Comparison of ENCODE assay signal across 9 cellular contexts in the genomic region with DNA sequence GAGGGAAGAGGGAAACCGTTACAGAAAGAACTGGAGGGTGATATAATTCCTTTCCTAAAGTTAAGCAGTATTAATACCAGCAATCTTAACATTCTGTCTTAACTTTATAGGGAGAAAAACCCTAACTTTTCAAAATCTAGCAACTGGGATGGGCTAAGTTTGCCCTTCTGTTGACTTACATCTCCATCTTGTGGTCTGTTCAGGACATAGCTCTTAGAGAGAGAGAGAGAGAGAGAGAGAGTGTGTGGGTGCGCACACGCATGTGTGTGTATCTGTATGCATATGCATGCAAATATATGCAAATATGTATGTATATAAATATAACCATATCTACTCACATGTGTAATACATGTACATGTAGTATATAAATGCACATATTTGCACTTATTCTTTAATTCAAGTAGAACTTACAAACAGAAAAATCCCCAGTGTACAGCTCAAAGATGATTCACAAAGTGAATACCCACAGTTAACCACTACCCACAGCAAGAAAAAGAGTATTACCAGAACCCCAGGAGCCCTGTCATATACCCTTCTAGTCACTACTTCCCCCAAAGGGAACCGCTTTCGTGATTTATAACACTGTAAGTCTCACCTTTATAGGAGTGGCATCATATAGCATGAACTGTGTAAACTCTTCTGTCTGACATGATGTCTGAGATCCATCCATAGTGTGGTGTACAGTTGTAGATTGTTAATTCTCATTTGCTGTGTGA. TPM values are rescaled to one million over a fixed set of nuclear protein-coding genes. Genes with fewer than 3 reads are reported as not detected.
DNase-seq lines count a peak whose midpoint lies in the region; ATAC-seq, FAIRE-seq and TF ChIP-seq lines count a peak whose summit lies in the region.
"Had no signal": no experiment of that assay in that cellular context is flagged by ENCODE, and none has a peak within 500 bp of the region (broad histone marks: within the 10 kb centered on the region; RNA-seq: fewer than 3 reads in every experiment).

No MANE protein-coding gene starts in this region.

- no TSS peak for BruUV-seq in K562 (replicated peaks; lab: Mats Ljungman, UMichigan)

- no peaks in the 10 kb centered on the region for H4K20me1 ChIP-seq in K562 (replicated peaks; ENCODE audit: control insufficient read depth, insufficient read depth, low read length)

- H3K4me1 Mint-ChIP-seq in naive thymus-derived CD4-positive, alpha-beta T cell: peaks cover 0 to 3% (median 0%) of the 10 kb centered on the region in 7 donors

- no peaks in the 10 kb centered on the region for H3K79me2 ChIP-seq in K562 (ENCODE audit: control insufficient read depth, insufficient read depth, low read length)

- H3K9ac ChIP-seq in K562 (ENCODE audit: insufficient read depth in 1 of 2, low read depth in 2 of 2, low read length in 2 of 2): no peak overlapping the region

- peaks cover 0 to 1% (median 0%) of the 10 kb centered on the region in 11 donors for H3K9me3 Mint-ChIP-seq in naive thymus-derived CD4-positive, alpha-beta T cell

- H3K4me3 ChIP-seq in K562: no peak overlapping the region
- H3K4me3 ChIP-seq in naive thymus-derived CD4-positive, alpha-beta T cell (ENCODE audit: low read length): no peak overlapping the region
- H3K4me3 ChIP-seq: SJCRH30 had no signal

- H3K9me3 ChIP-seq in K562 (replicated peaks; ENCODE audit: control insufficient read depth, insufficient read depth, low read depth, low read length): no peaks in the 10 kb centered on the region
- H3K9me3 ChIP-seq in naive thymus-derived CD4-positive, alpha-beta T cell (ENCODE audit: control insufficient read depth in 2 of 3, low read length in 3 of 3): no peaks in the 10 kb centered on the region
- H3K9me3 ChIP-seq: SJCRH30 had no signal

- DNase-seq in EL (peak; percentile 26), HT-29 (ENCODE audit: low spot score) (peak; percentile 7), K562 (ENCODE audit: extremely low read depth in 1 of 4, low spot score in 3 of 4) (peak; percentile 9 to 19 (median 17)), COLO668 (lab: John Stamatoyannopoulos, UW; ENCODE audit: unreplicated experiment) (no peak), AML-193 (lab: John Stamatoyannopoulos, UW) (no peak)
- peak in 1 of 9 donors; percentile 5 for DNase-seq in naive thymus-derived CD4-positive, alpha-beta T cell

- no peak for TF ChIP-seq POLR2A in K562 (conservative IDR thresholded peaks at IDR 0.05)

- TF ChIP-seq RAD21 in K562 (CRISPR knock-in tag; conservative IDR thresholded peaks at IDR 0.05 in 1 of 2, IDR thresholded peaks at IDR 0.05 in 1 of 2): peak; percentile 24 to 59; a peak in 2 of 4 replicates

- POLR2A ChIA-PET in K562 (lab: Yijun Ruan, JAX): no interaction called here
- POLR2A ChIA-PET in naive thymus-derived CD4-positive, alpha-beta T cell (lab: Charles Lee): no interaction called here

- no peaks in the 10 kb centered on the region for H3K9me1 ChIP-seq in K562 (ENCODE audit: control insufficient read depth, insufficient read depth, low read length)

- H3K4me2 ChIP-seq in K562 (ENCODE audit: insufficient read depth, low read length): no peak overlapping the region

- in situ Hi-C loops in K562 (cut with MboI): loop anchor here (25.0 kb wide), 2 partner anchors 542 to 1142 kb away; partner anchors contain the start of genes KRABD2, RNF222 and RPL26

- H3K27me3 ChIP-seq in K562 (ENCODE audit: control insufficient read depth in 2 of 2, insufficient read depth in 2 of 2, low read length in 2 of 2): no peaks in the 10 kb centered on the region; a peak in 1 of 5 replicates
- H3K27me3 ChIP-seq in naive thymus-derived CD4-positive, alpha-beta T cell (ENCODE audit: control insufficient read depth in 2 of 2, insufficient read depth in 2 of 2, low read length in 2 of 2): no peaks in the 10 kb centered on the region
- H3K27me3 ChIP-seq: SJCRH30 had no signal

- TF ChIP-seq EP300 in K562 (IDR thresholded peaks at IDR 0.05; ENCODE audit: low read length): no peak

- no peaks in the 10 kb centered on the region for H3K36me3 ChIP-seq in K562 (ENCODE audit: control insufficient read depth, insufficient read depth, low read length)
- H3K36me3 ChIP-seq in naive thymus-derived CD4-positive, alpha-beta T cell (ENCODE audit: control insufficient read depth in 2 of 3, insufficient read depth in 3 of 3, low read length in 3 of 3): no peaks in the 10 kb centered on the region
- H3K36me3 ChIP-seq: SJCRH30 had no signal

- no peak overlapping the region for H3K27ac Mint-ChIP-seq in naive thymus-derived CD4-positive, alpha-beta T cell

- no peaks in the 10 kb centered on the region for H3K27me3 Mint-ChIP-seq in naive thymus-derived CD4-positive, alpha-beta T cell

- CTCF ChIA-PET in K562 (lab: Yijun Ruan, JAX; ENCODE audit: low intra/inter-chr PET ratio): no interaction called here
- CTCF ChIA-PET in naive thymus-derived CD4-positive, alpha-beta T cell (lab: Charles Lee): no interaction called here

- no peak for FAIRE-seq in K562 (lab: Jason Lieb, UNC)

- H3K36me3 Mint-ChIP-seq in naive thymus-derived CD4-positive, alpha-beta T cell: peaks cover 0 to 13% (median 0%) of the 10 kb centered on the region in 5 donors

- H3K4me1 ChIP-seq in K562 (replicated peaks in 1 of 2; ENCODE audit: control insufficient read depth in 2 of 2, insufficient read depth in 2 of 2, low read length in 2 of 2): no peaks in the 10 kb centered on the region
- H3K4me1 ChIP-seq in naive thymus-derived CD4-positive, alpha-beta T cell (ENCODE audit: control insufficient read depth in 2 of 2, insufficient read depth in 2 of 2, low read length in 2 of 2): no peaks in the 10 kb centered on the region
- H3K4me1 ChIP-seq: SJCRH30 had no signal

- no peak overlapping the region for H2AFZ ChIP-seq in K562 (ENCODE audit: low read depth, low read length)

- no peak overlapping the region for H3K27ac ChIP-seq in K562 (ENCODE audit: extremely low read depth, low read depth, low read length)
- H3K27ac ChIP-seq in naive thymus-derived CD4-positive, alpha-beta T cell (ENCODE audit: low read depth, low read length): no peak overlapping the region
- H3K27ac ChIP-seq: SJCRH30 had no signal

- peak; percentile 33 to 68 (median 49); a peak in 5 of 6 replicates for TF ChIP-seq CTCF in K562 (IDR thresholded peaks at IDR 0.05 in 2 of 3, conservative IDR thresholded peaks at IDR 0.05 in 1 of 3; ENCODE audit: insufficient read depth in 2 of 3, low read depth in 1 of 3, low read length in 3 of 3)

- H3K4me3 Mint-ChIP-seq in naive thymus-derived CD4-positive, alpha-beta T cell: no peak overlapping the region

- intact Hi-C loops in K562 (cut with micrococcal nuclease): loop anchor here (5.0 kb wide), 1 partner anchor 537 kb away; no protein-coding TSS in a partner anchor
- intact Hi-C loops in naive thymus-derived CD4-positive, alpha-beta T cell (cut with micrococcal nuclease): loop anchor here (5.0 to 10.0 kb wide), 3 partner anchors 414 to 1464 kb away; no protein-coding TSS in a partner anchor

- ATAC-seq in K562: peak; percentile 78
- ATAC-seq in naive thymus-derived CD4-positive, alpha-beta T cell: peak; percentile 38
- no peak for ATAC-seq in GM18861 (IDR thresholded peaks at IDR 0.05; ENCODE audit: unreplicated experiment)
- ATAC-seq in GM19324 (IDR thresholded peaks at IDR 0.05; ENCODE audit: low FRiP score, unreplicated experiment): no peak

- 22% methylated on average over 4 of the region's 5 CpGs for WGBS in K562 (ENCODE audit: insufficient coverage, low coverage, missing lambda C conversion rate)

RNA-seq across cellular contexts. Expression of gene STX8, which starts 46.4 kb away (rescaled TPM):
- total RNA-seq in HT-29 (2014; rRNA removed; shearing (Covaris generic)): 21.6 and 26.0 TPM in 2 replicates
- 30.8 and 43.1 TPM in 2 replicates for total RNA-seq in K562 (2011; cell fraction: chromatin; rRNA removed; ENCODE audit: low replicate concordance)
- total RNA-seq in K562 (2011; cell fraction: nucleolus; rRNA removed): 17.9 and 19.3 TPM in 2 replicates
- 27.4 and 35.1 TPM in 2 replicates for total RNA-seq in K562 (2011; cell fraction: nucleoplasm; rRNA removed)
- 15.6 and 19.6 TPM in 2 replicates for total RNA-seq in K562 (2014; rRNA removed)
- total RNA-seq in K562 (2014; rRNA removed; fragmentation: Illumina TruSeq; extraction: Trizol): 20.1 and 22.5 TPM in 2 replicates
- 22.1 and 22.8 TPM in 2 replicates for total RNA-seq in K562 (2015; rRNA removed; fragmentation: Illumina TruSeq; extraction: Trizol)
- 14.5 and 14.6 TPM in 2 replicates for total RNA-seq in K562 (2021)
- 20.8 and 26.6 TPM in 2 replicates for polyA plus RNA-seq in K562 (2011; rRNA removed)
- 5.2 and 12.0 TPM in 2 replicates for polyA plus RNA-seq in K562 (2011; cell fraction: cytosol; rRNA removed)
- polyA plus RNA-seq in K562 (2011; cell fraction: nucleus; rRNA removed): 6.2 and 8.4 TPM in 2 replicates
- polyA plus RNA-seq in K562 (2012): 29.0 and 39.1 TPM in 2 replicates
- polyA plus RNA-seq in K562 (2014; fragmentation: Illumina TruSeq; extraction: Trizol): 15.6 and 17.3 TPM in 2 replicates
- 10 to 100 TPM; 40.8 to 42.5 TPM for polyA plus RNA-seq in K562 (2014; fragmentation: Nextera tagmentation; extraction: Ambion mirVana)
- polyA plus RNA-seq in K562 (2014; rRNA removed): 19.6 and 23.1 TPM in 2 replicates
- polyA minus RNA-seq in K562 (2011; rRNA and poly(A)+ RNA removed): 33.2 and 33.9 TPM in 2 replicates
- 9.2 and 9.4 TPM in 2 replicates for polyA minus RNA-seq in K562 (2011; cell fraction: cytosol; rRNA and poly(A)+ RNA removed)
- polyA minus RNA-seq in K562 (2011; cell fraction: nucleus; rRNA and poly(A)+ RNA removed): 9.4 and 14.8 TPM in 2 replicates
- 10 to 100 TPM; 45.1 to 71.3 (median 48.9) TPM for total RNA-seq in naive thymus-derived CD4-positive, alpha-beta T cell
- polyA plus RNA-seq in naive thymus-derived CD4-positive, alpha-beta T cell: 100 to 1,000 TPM; 105 to 116 TPM

RNA-seq across cellular contexts. Expression of gene CFAP52, which starts 47.3 kb away (rescaled TPM):
- total RNA-seq in HT-29 (2014; rRNA removed; shearing (Covaris generic)): not detected in 2 replicates
- total RNA-seq in K562 (2011; cell fraction: chromatin; rRNA removed; ENCODE audit: low replicate concordance): not detected in 2 replicates
- total RNA-seq in K562 (2011; cell fraction: nucleolus; rRNA removed): not detected in 2 replicates
- not detected in 2 replicates for total RNA-seq in K562 (2011; cell fraction: nucleoplasm; rRNA removed)
- total RNA-seq in K562 (2014; rRNA removed) (not detected in 2 replicates), K562 (2014; rRNA removed; fragmentation: Illumina TruSeq; extraction: Trizol) (not detected in 2 replicates), K562 (2015; rRNA removed; fragmentation: Illumina TruSeq; extraction: Trizol) (not detected in 2 replicates), K562 (2021) (not detected in 2 replicates)
- polyA plus RNA-seq in K562 (2011; rRNA removed) (not detected in 2 replicates), K562 (2014; fragmentation: Illumina TruSeq; extraction: Trizol) (not detected in 2 replicates), K562 (2014; fragmentation: Nextera tagmentation; extraction: Ambion mirVana) (not detected), K562 (2014; rRNA removed) (not detected in 2 replicates)
- not detected in 2 replicates for polyA plus RNA-seq in K562 (2011; cell fraction: cytosol; rRNA removed)
- polyA plus RNA-seq in K562 (2011; cell fraction: nucleus; rRNA removed): not detected in 2 replicates
- not detected in 2 replicates for polyA plus RNA-seq in K562 (2012)
- polyA minus RNA-seq in K562 (2011; rRNA and poly(A)+ RNA removed): not detected in 2 replicates
- polyA minus RNA-seq in K562 (2011; cell fraction: cytosol; rRNA and poly(A)+ RNA removed): not detected in 2 replicates
- not detected in 2 replicates for polyA minus RNA-seq in K562 (2011; cell fraction: nucleus; rRNA and poly(A)+ RNA removed)
- total RNA-seq in naive thymus-derived CD4-positive, alpha-beta T cell: not detected
- not detected for polyA plus RNA-seq in naive thymus-derived CD4-positive, alpha-beta T cell
- total RNA-seq: SJCRH30 had no signal

Comparison
In these comparisons a context has a peak if more than half of its experiments do, and no peak if none do; other contexts are left out.
1. DNase-seq: peak in EL (single experiment), HT-29 (single experiment) and K562 (4 of 4); none in COLO668 (single experiment) and AML-193 (0 of 2).
2. ATAC-seq: peak in K562 (single experiment) and naive thymus-derived CD4-positive, alpha-beta T cell (single experiment); none in GM18861 (single experiment) and GM19324 (single experiment).